1 cellular context compared by ENCODE assay signal in genomic region chr3:50372349-50372748, GRCh38.
TF ChIP-seq lines count a peak whose summit lies in the region.

No MANE protein-coding gene starts in this region.

TF ChIP-seq in H1, 55 proteins besides CTCF, POLR2A, EP300 and RAD21:
- TF ChIP-seq JUN (IDR thresholded peaks at IDR 0.05; ENCODE audit: low read depth, low read length) (no peak), CREB1 (IDR thresholded peaks at IDR 0.05) (no peak), CBX5 (IDR thresholded peaks at IDR 0.05; ENCODE audit: low read depth, low read length) (no peak), TBP (IDR thresholded peaks at IDR 0.05; ENCODE audit: low read depth, low read length) (no peak), KDM5A (IDR thresholded peaks at IDR 0.05; ENCODE audit: low read length) (no peak), HDAC6 (IDR thresholded peaks at IDR 0.05; ENCODE audit: low read depth, low read length) (no peak), MAFK (IDR thresholded peaks at IDR 0.05; ENCODE audit: low read depth, low read length) (no peak), SP1 (IDR thresholded peaks at IDR 0.05; ENCODE audit: low read depth, low read length) (no peak), ASH2L (IDR thresholded peaks at IDR 0.05; ENCODE audit: low read length) (no peak), CHD2 (IDR thresholded peaks at IDR 0.05; ENCODE audit: low read length) (no peak)
